Comparison of ENCODE assay signal across 8 cellular contexts in the genomic region with DNA sequence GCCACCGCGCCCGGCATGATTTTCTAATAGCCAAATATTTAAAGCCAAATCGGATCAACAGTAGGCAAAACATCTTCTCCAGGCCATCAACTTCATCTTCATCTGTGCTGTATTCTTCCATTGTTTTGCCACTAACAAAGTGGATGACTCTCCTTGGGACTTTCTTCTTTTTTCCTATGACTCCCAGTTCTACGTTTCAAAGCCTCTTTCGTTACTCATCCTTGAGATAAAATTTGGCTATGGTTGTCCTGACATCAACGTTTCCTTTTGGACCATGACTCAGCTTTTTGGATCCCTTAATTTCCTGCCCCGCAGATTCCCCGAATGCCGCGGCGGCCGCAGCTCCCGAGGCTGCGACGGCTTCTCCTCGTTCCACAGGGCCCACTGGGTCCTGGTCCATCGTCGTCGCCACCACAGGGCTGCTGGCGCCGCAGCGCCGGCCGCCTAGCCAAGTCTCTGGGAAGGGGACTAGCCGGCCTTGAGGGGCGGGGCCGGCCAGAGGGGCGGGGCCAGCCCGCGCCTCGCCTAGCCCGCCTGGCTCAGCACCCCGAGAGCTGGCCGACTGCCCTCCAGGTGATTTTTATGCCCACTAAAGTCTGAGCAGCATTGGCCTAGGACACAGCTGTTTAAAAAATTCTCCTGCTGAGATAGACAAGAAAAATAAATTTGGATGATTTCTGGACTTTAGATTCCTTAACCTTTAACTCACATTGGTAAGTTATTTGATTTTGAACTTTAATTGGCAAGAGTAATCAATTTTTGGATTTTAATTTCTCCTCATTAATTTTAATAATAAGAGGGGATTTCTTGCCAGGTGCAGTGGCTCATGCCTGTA.
DNase-seq lines count a peak whose midpoint lies in the region; ATAC-seq, FAIRE-seq and TF ChIP-seq lines count a peak whose summit lies in the region.

No MANE protein-coding gene starts in this region.

- H3K27me3 Mint-ChIP-seq in activated naive CD4-positive, alpha-beta T cell treated with anti-CD3 and anti-CD28 coated beads for 36 hours (ENCODE audit: low read depth): peaks cover 10% of the 10 kb centered on the region
- peaks cover 12 to 15% of the 10 kb centered on the region in 2 donors for H3K27me3 Mint-ChIP-seq in natural killer cell (ENCODE audit: low read depth in 2 of 2)

- H3K4me3 Mint-ChIP-seq in activated naive CD4-positive, alpha-beta T cell treated with anti-CD3 and anti-CD28 coated beads for 36 hours: peak overlapping the region; percentile 70
- H3K4me3 Mint-ChIP-seq in natural killer cell: peak overlapping the region; percentile 86

- no peak overlapping the region for H3K27ac Mint-ChIP-seq in activated naive CD4-positive, alpha-beta T cell treated with anti-CD3 and anti-CD28 coated beads for 36 hours
- H3K27ac Mint-ChIP-seq in natural killer cell: no peak overlapping the region

- no peaks in the 10 kb centered on the region for H3K36me3 Mint-ChIP-seq in activated naive CD4-positive, alpha-beta T cell treated with anti-CD3 and anti-CD28 coated beads for 36 hours (ENCODE audit: low read depth)
- H3K36me3 Mint-ChIP-seq in natural killer cell: peaks cover 10% of the 10 kb centered on the region

- FAIRE-seq in frontal cortex (lab: Jason Lieb, UNC): no peak

- no peak for TF ChIP-seq CTCF in natural killer cell (IDR thresholded peaks at IDR 0.05)

- H3K27me3 ChIP-seq in aorta (ENCODE audit: control insufficient read depth in 1 of 2, insufficient read depth in 2 of 2, low read length in 1 of 2): no peaks in the 10 kb centered on the region

- peak overlapping the region in 1 of 2 donors; percentile 66 for H3K27ac ChIP-seq in aorta (ENCODE audit: low read depth in 1 of 2, low read length in 2 of 2)

- H3K9me3 Mint-ChIP-seq in activated naive CD4-positive, alpha-beta T cell treated with anti-CD3 and anti-CD28 coated beads for 36 hours: peaks cover 9% of the 10 kb centered on the region
- H3K9me3 Mint-ChIP-seq in natural killer cell: peaks cover 5 to 6% of the 10 kb centered on the region in 2 donors

- WGBS in aorta, 2 donors: 11% methylated on average over 34 to 35 of the region's 35 CpGs

- peaks cover 5% of the 10 kb centered on the region for H3K4me1 Mint-ChIP-seq in activated naive CD4-positive, alpha-beta T cell treated with anti-CD3 and anti-CD28 coated beads for 36 hours (ENCODE audit: low read depth)
- H3K4me1 Mint-ChIP-seq in natural killer cell: peaks cover 5% of the 10 kb centered on the region in 2 donors

- H3K36me3 ChIP-seq in aorta (ENCODE audit: control insufficient read depth in 1 of 2, insufficient read depth in 2 of 2, low read length in 1 of 2): no peaks in the 10 kb centered on the region

- intact Hi-C loops in activated naive CD4-positive, alpha-beta T cell treated with anti-CD3 and anti-CD28 coated beads for 36 hours (cut with micrococcal nuclease): no loop called here
- intact Hi-C loops in natural killer cell (cut with micrococcal nuclease): no loop called here
- intact Hi-C loops in aorta (cut with DNase I): loop anchor here in 1 of 2 donors (5.0 kb wide), 1 partner anchor 117 kb away; a partner anchor contains a TSS

- peak overlapping the region in 1 of 2 donors; percentile 63 for H3K4me3 ChIP-seq in aorta (ENCODE audit: low read length in 2 of 2)

- H3K4me1 ChIP-seq in aorta (ENCODE audit: control insufficient read depth in 1 of 2, insufficient read depth in 2 of 2, low read length in 2 of 2): no peaks in the 10 kb centered on the region

- CTCF ChIA-PET in activated naive CD4-positive, alpha-beta T cell treated with anti-CD3 and anti-CD28 coated beads for 36 hours (lab: Charles Lee): interaction anchor here (0.6 kb wide), 1 partner anchor 221 kb away, joined by 3 read pairs; no protein-coding TSS in a partner anchor

- no peaks in the 10 kb centered on the region for H3K9me3 ChIP-seq in aorta (ENCODE audit: control insufficient read depth, low read length)

- ATAC-seq in GM21381 (IDR thresholded peaks at IDR 0.05; ENCODE audit: unreplicated experiment): peak; percentile 83
- peak; percentile 55 to 75 (median 68) for ATAC-seq in natural killer cell
- peak; percentile 95 for ATAC-seq in aorta (ENCODE audit: low FRiP score)
- no peak for ATAC-seq in HG03457 (IDR thresholded peaks at IDR 0.05; ENCODE audit: unreplicated experiment)

- peak in 10 of 14 donors; percentile 4 to 65 (median 12) for DNase-seq in C1 segment of cervical spinal cord (lab: John Stamatoyannopoulos, UW)
- peak; percentile 13 for DNase-seq in NCI-H2029 treated with DMSO at 0.1 percent for 48 hours (lab: John Stamatoyannopoulos, UW)
- peak; percentile 20 for DNase-seq in activated naive CD4-positive, alpha-beta T cell treated with anti-CD3 and anti-CD28 coated beads for 36 hours
- DNase-seq in frontal cortex (ENCODE audit: low spot score in 2 of 2): peak; percentile 45 to 80
- DNase-seq in natural killer cell: no peak
- peak; percentile 92 to 95 for DNase-seq in aorta
